ENCODE assay signal across 8 cellular contexts in genomic region chr10:21732067-21732772, GRCh38.
DNase-seq lines count a peak whose midpoint lies in the region; ATAC-seq, FAIRE-seq and TF ChIP-seq lines count a peak whose summit lies in the region.

No MANE protein-coding gene starts in this region.

- TF ChIP-seq POLR2A in endothelial cell of umbilical vein (IDR thresholded peaks at IDR 0.05; ENCODE audit: low read depth, low read length) (no peak), transverse colon (IDR thresholded peaks at IDR 0.05) (no peak)

- no peak overlapping the region for H3K27ac ChIP-seq in endothelial cell of umbilical vein (ENCODE audit: insufficient read depth, low read depth, low read length)
- no peak overlapping the region for H3K27ac ChIP-seq in transverse colon

- no peak overlapping the region for H3K4me2 ChIP-seq in endothelial cell of umbilical vein (ENCODE audit: insufficient read depth, low read length)

- H3K4me3 ChIP-seq in endothelial cell of umbilical vein (replicated peaks in 1 of 3; ENCODE audit: insufficient read depth in 1 of 3, low read depth in 1 of 3, low read length in 3 of 3) (no peak overlapping the region), transverse colon (no peak overlapping the region)

- CTCF ChIA-PET in endothelial cell of umbilical vein (lab: Charles Lee): interaction anchor here (0.6 to 2.9 kb wide), 23 partner anchors 9 to 653 kb away, joined by 3 to 36 read pairs (median 5); partner anchors contain the start of genes MLLT10 and SKIDA1

- H3K27ac Mint-ChIP-seq in T-helper 2 cell treated with Interferon-gamma antibody and Interleukin-4, amounts not matched to agents 5 μg/mL and 100 μg/mL, for 36 hours: no peak overlapping the region
- peak overlapping the region; percentile 3 for H3K27ac Mint-ChIP-seq in mesothelial cell of epicardium

- no peak overlapping the region for H3K4me3 Mint-ChIP-seq in T-helper 2 cell treated with Interferon-gamma antibody and Interleukin-4, amounts not matched to agents 5 μg/mL and 100 μg/mL, for 36 hours
- H3K4me3 Mint-ChIP-seq in mesothelial cell of epicardium: no peak overlapping the region

- no peaks in the 10 kb centered on the region for H3K9me3 ChIP-seq in endothelial cell of umbilical vein (replicated peaks; ENCODE audit: control insufficient read depth, insufficient read depth, low read length)
- no peaks in the 10 kb centered on the region for H3K9me3 ChIP-seq in transverse colon

- no peaks in the 10 kb centered on the region for H4K20me1 ChIP-seq in endothelial cell of umbilical vein (replicated peaks; ENCODE audit: control insufficient read depth, extremely low read depth, insufficient read depth, low read length)

- dilution Hi-C loops in endothelial cell of umbilical vein (cut with MboI; ENCODE audit: extremely low pct_ligation_motif_present, low sequenced_read_pairs): no loop called here

- no peaks in the 10 kb centered on the region for H3K79me2 ChIP-seq in endothelial cell of umbilical vein (ENCODE audit: control insufficient read depth, insufficient read depth, low read length)

- TF ChIP-seq CTCF in endothelial cell of umbilical vein (IDR thresholded peaks at IDR 0.05; ENCODE audit: extremely low read depth in 1 of 2, insufficient read depth in 1 of 2, low read depth in 1 of 2, low read length in 2 of 2): peak; percentile 93 to 95
- peak; percentile 70 for TF ChIP-seq CTCF in mesothelial cell of epicardium (IDR thresholded peaks at IDR 0.05; ENCODE audit: unreplicated experiment)
- peak; percentile 46 to 68 (median 56) for TF ChIP-seq CTCF in transverse colon (IDR thresholded peaks at IDR 0.05)

- peaks cover 28% of the 10 kb centered on the region for H3K4me1 Mint-ChIP-seq in T-helper 2 cell treated with Interferon-gamma antibody and Interleukin-4, amounts not matched to agents 5 μg/mL and 100 μg/mL, for 36 hours (ENCODE audit: low read depth)
- peaks cover 39% of the 10 kb centered on the region for H3K4me1 Mint-ChIP-seq in mesothelial cell of epicardium

- no TSS peak for BruUV-seq in endothelial cell of umbilical vein (replicated peaks; lab: Mats Ljungman, UMichigan)

- DNase-seq in SIG-M5 treated with dmso at 0.1 percent for 504 hours (lab: John Stamatoyannopoulos, UW; ENCODE audit: unreplicated experiment) (peak; percentile 18), SIG-M5 (lab: John Stamatoyannopoulos, UW) (no peak), LHCN-M2 (ENCODE audit: low read depth) (peak; percentile 70), endothelial cell of umbilical vein (ENCODE audit: low read depth, low spot score) (peak; percentile 78), mesothelial cell of epicardium (ENCODE audit: low spot score in 2 of 2, unreplicated experiment in 2 of 2) (peak; percentile 46 to 73), transverse colon (peak; percentile 26)
- DNase-seq in T-helper 2 cell treated with Interferon-gamma antibody and Interleukin-4, amounts not matched to agents 5 μg/mL and 100 μg/mL, for 36 hours (ENCODE audit: low spot score): peak; percentile 40

- TF ChIP-seq EP300 in transverse colon (IDR thresholded peaks at IDR 0.05; ENCODE audit: low read depth): no peak

- peak; percentile 91 for ATAC-seq in GM21825 (IDR thresholded peaks at IDR 0.05; ENCODE audit: unreplicated experiment)

- in situ Hi-C loops in transverse colon (cut with MboI; ENCODE audit: low pct_ligation_motif_present in 1 of 4, low pct_unique_long_range_greater_than_20kb in 1 of 4, low sequenced_read_pairs in 3 of 4): loop anchor here (10.0 to 25.0 kb wide), 3 partner anchors 237 to 447 kb away; no protein-coding TSS in a partner anchor

- H3K4me1 ChIP-seq in endothelial cell of umbilical vein (ENCODE audit: control insufficient read depth, extremely low read depth, insufficient read depth, low read length) (peaks cover 20% of the 10 kb centered on the region), transverse colon (peaks cover 0 to 11% (median 5%) of the 10 kb centered on the region in 4 donors)

- H3K9ac ChIP-seq in endothelial cell of umbilical vein (replicated peaks; ENCODE audit: extremely low read depth, insufficient read depth, low read length): no peak overlapping the region

- intact Hi-C loops in endothelial cell of umbilical vein (cut with micrococcal nuclease): loop anchor here (1.0 to 10.0 kb wide), 8 partner anchors 55 to 1253 kb away; no protein-coding TSS in a partner anchor
- intact Hi-C loops in transverse colon (cut with DNase I; ENCODE audit: low total_unique reads): loop anchor here (5.0 kb wide), 1 partner anchor 235 kb away; no protein-coding TSS in a partner anchor

- no peaks in the 10 kb centered on the region for H3K27me3 ChIP-seq in endothelial cell of umbilical vein (ENCODE audit: control insufficient read depth in 2 of 2, insufficient read depth in 2 of 2, low read length in 2 of 2)
- H3K27me3 ChIP-seq in transverse colon: no peaks in the 10 kb centered on the region

- no peaks in the 10 kb centered on the region for H3K9me1 ChIP-seq in endothelial cell of umbilical vein (replicated peaks; ENCODE audit: control insufficient read depth, extremely low read depth, insufficient read depth, low read length)

- H2AFZ ChIP-seq in endothelial cell of umbilical vein (ENCODE audit: low read depth, low read length): no peak overlapping the region

- H3K36me3 Mint-ChIP-seq in T-helper 2 cell treated with Interferon-gamma antibody and Interleukin-4, amounts not matched to agents 5 μg/mL and 100 μg/mL, for 36 hours (ENCODE audit: low read depth): peaks cover 41% of the 10 kb centered on the region
- H3K36me3 Mint-ChIP-seq in mesothelial cell of epicardium: peaks cover 19% of the 10 kb centered on the region

- peak; percentile 77 for FAIRE-seq in endothelial cell of umbilical vein (lab: Jason Lieb, UNC)

- POLR2A ChIA-PET in endothelial cell of umbilical vein (lab: Charles Lee): interaction anchor here (0.5 kb wide), 1 partner anchor 214 kb away, joined by 3 read pairs; no protein-coding TSS in a partner anchor

- WGBS in transverse colon (ENCODE audit: low coverage in 1 of 2), 2 donors: 41 to 67% methylated on average over 7 to 10 of the region's 10 CpGs

- H3K36me3 ChIP-seq in endothelial cell of umbilical vein (ENCODE audit: control insufficient read depth in 2 of 2, extremely low read depth in 1 of 2, insufficient read depth in 2 of 2, low read length in 2 of 2) (peaks cover 3 to 10% of the 10 kb centered on the region in 2 experiments), transverse colon (peaks cover 0 to 7% (median 2%) of the 10 kb centered on the region in 4 donors)

- H3K9me3 Mint-ChIP-seq in T-helper 2 cell treated with Interferon-gamma antibody and Interleukin-4, amounts not matched to agents 5 μg/mL and 100 μg/mL, for 36 hours: no peaks in the 10 kb centered on the region
- no peaks in the 10 kb centered on the region for H3K9me3 Mint-ChIP-seq in mesothelial cell of epicardium

- no peaks in the 10 kb centered on the region for H3K27me3 Mint-ChIP-seq in T-helper 2 cell treated with Interferon-gamma antibody and Interleukin-4, amounts not matched to agents 5 μg/mL and 100 μg/mL, for 36 hours (ENCODE audit: low read depth)
- no peaks in the 10 kb centered on the region for H3K27me3 Mint-ChIP-seq in mesothelial cell of epicardium (ENCODE audit: low read depth)

TF ChIP-seq in endothelial cell of umbilical vein, 7 proteins besides CTCF, POLR2A, EP300 and RAD21:
- TF ChIP-seq GATA2 (IDR thresholded peaks at IDR 0.05; ENCODE audit: insufficient read depth, insufficient read length, low read depth, low read length) (no peak), MAX (IDR thresholded peaks at IDR 0.05; ENCODE audit: insufficient read depth, insufficient read length) (no peak), EZH2 (IDR thresholded peaks at IDR 0.05; ENCODE audit: borderline replicate concordance, low read depth, low read length, severe bottlenecking) (no peak), FOS (IDR thresholded peaks at IDR 0.05; ENCODE audit: borderline replicate concordance, insufficient read depth, low read length) (no peak), MYC (IDR thresholded peaks at IDR 0.05; ENCODE audit: low read depth, low read length) (no peak), JUN (IDR thresholded peaks at IDR 0.05; ENCODE audit: borderline replicate concordance, insufficient read depth, insufficient read length, low read depth) (no peak), POLR2AphosphoS5 (IDR thresholded peaks at IDR 0.05; ENCODE audit: insufficient read depth, low read depth, low read length) (no peak)
TF ChIP-seq in endothelial cell of umbilical vein: peak in this region for 0.
